ENCODE assay signal across 32 cellular contexts in genomic region chr5:87421307-87421706, GRCh38.
"Had no signal": no experiment of that assay in that cellular context is flagged by ENCODE, and none has a peak within 500 bp of the region (broad histone marks: within the 10 kb centered on the region; RNA-seq: fewer than 3 reads in every experiment).

No MANE protein-coding gene starts in this region.

- DNase-seq: activated CD4-positive, alpha-beta memory T cell treated with anti-CD3 and anti-CD28 coated beads for 36 hours; activated CD4-positive, alpha-beta T cell treated with anti-CD3 and anti-CD28 coated beads, Interleukin-2, amount 10 ng/mL, durations not matched to agents 24 days and 14 days; activated CD4-positive, CD25-positive, alpha-beta regulatory T cell treated with anti-CD3 and anti-CD28 coated beads, Interleukin-2, amount 50 U/mL, for 72 hours; activated CD8-positive, alpha-beta memory T cell treated with anti-CD3 and anti-CD28 coated beads, Interleukin-2, amount 50 U/mL, for 4 hours; activated effector memory CD4-positive, alpha-beta T cell treated with anti-CD3 and anti-CD28 coated beads, Interleukin-2, amount 50 U/mL, for 16 hours; activated naive CD4-positive, alpha-beta T cell treated with anti-CD3 and anti-CD28 coated beads for 36 hours; activated naive CD8-positive, alpha-beta T cell treated with anti-CD3 and anti-CD28 coated beads for 36 hours; activated T-cell treated with anti-CD3 and anti-CD28 coated beads, Interleukin-2, amount 50 U/mL, for 1 hour; adrenal gland; aorta; caudate nucleus; esophagus squamous epithelium; gastrocnemius medialis; glutamatergic neuron; left ventricle myocardium inferior; naive B cell; nephron progenitor cell; pancreas; retina; sigmoid colon; spleen; stimulated activated CD4-positive, alpha-beta T cell treated with anti-CD3 and anti-CD28 coated beads, Interleukin-4, amount 100 ng/mL, for 1 hour; T-helper 9 cell; uterus had no signal

- H3K9me3 Mint-ChIP-seq: activated CD4-positive, alpha-beta memory T cell treated with anti-CD3 and anti-CD28 coated beads for 36 hours; activated CD4-positive, alpha-beta T cell treated with anti-CD3 and anti-CD28 coated beads, Interleukin-2, amount 10 ng/mL, durations not matched to agents 24 days and 14 days; activated naive CD4-positive, alpha-beta T cell treated with anti-CD3 and anti-CD28 coated beads for 36 hours; activated naive CD8-positive, alpha-beta T cell treated with anti-CD3 and anti-CD28 coated beads for 36 hours; activated T-helper 1 cell treated with anti-CD3 and anti-CD28 coated beads, Interleukin-12 subunit alpha, Interleukin-12 subunit beta, Interleukin-2, Interleukin-4 antibody, amounts not matched to agents 30 ng/mL and 10 ng/mL and 1 ng/mL, durations not matched to agents 14 hours and 24 hours and 36 hours; nephron progenitor cell; stimulated activated naive CD8-positive, alpha-beta T cell treated with anti-CD3 and anti-CD28 coated beads, Interleukin-15, Interleukin-2, amounts not matched to agents 100 ng/mL and 50 ng/mL, for 24 hours; T-helper 1 cell treated with Interleukin-12 subunit alpha and Interleukin-12 subunit beta and Interleukin-4 antibody, amounts not matched to agents 30 μg/mL and 1 μg/mL, for 36 hours; type B pancreatic cell had no signal

- H3K27ac Mint-ChIP-seq: activated CD4-positive, alpha-beta memory T cell treated with anti-CD3 and anti-CD28 coated beads for 36 hours; activated CD4-positive, alpha-beta T cell treated with anti-CD3 and anti-CD28 coated beads, Interleukin-2, amount 10 ng/mL, durations not matched to agents 24 days and 14 days; activated naive CD4-positive, alpha-beta T cell treated with anti-CD3 and anti-CD28 coated beads for 36 hours; activated naive CD8-positive, alpha-beta T cell treated with anti-CD3 and anti-CD28 coated beads for 36 hours; activated T-helper 1 cell treated with anti-CD3 and anti-CD28 coated beads, Interleukin-12 subunit alpha, Interleukin-12 subunit beta, Interleukin-2, Interleukin-4 antibody, amounts not matched to agents 30 ng/mL and 10 ng/mL and 1 ng/mL, durations not matched to agents 14 hours and 24 hours and 36 hours; brain; naive B cell; nephron progenitor cell; stimulated activated naive CD8-positive, alpha-beta T cell treated with anti-CD3 and anti-CD28 coated beads, Interleukin-15, Interleukin-2, amounts not matched to agents 100 ng/mL and 50 ng/mL, for 24 hours; T-helper 1 cell treated with Interleukin-12 subunit alpha and Interleukin-12 subunit beta and Interleukin-4 antibody, amounts not matched to agents 30 μg/mL and 1 μg/mL, for 36 hours; type B pancreatic cell had no signal

- H3K9me3 ChIP-seq: adrenal gland, esophagus squamous epithelium, gastrocnemius medialis, left ventricle myocardium inferior, pancreas, prostate gland, sigmoid colon, spleen, thoracic aorta, uterus had no signal

- H3K27ac ChIP-seq: adrenal gland, gastrocnemius medialis, left ventricle myocardium inferior, pancreas, prostate gland, sigmoid colon, spleen, thoracic aorta, uterus had no signal

- H3K4me3 ChIP-seq: adrenal gland, esophagus squamous epithelium, gastrocnemius medialis, left ventricle myocardium inferior, lung, pancreas, prostate gland, sigmoid colon, spleen, thoracic aorta, uterus had no signal

- H3K36me3 ChIP-seq: adrenal gland, esophagus squamous epithelium, gastrocnemius medialis, left ventricle myocardium inferior, pancreas, prostate gland, sigmoid colon, spleen, thoracic aorta, uterus had no signal

- H3K4me3 Mint-ChIP-seq: activated CD4-positive, alpha-beta memory T cell treated with anti-CD3 and anti-CD28 coated beads for 36 hours; activated CD4-positive, alpha-beta T cell treated with anti-CD3 and anti-CD28 coated beads, Interleukin-2, amount 10 ng/mL, durations not matched to agents 24 days and 14 days; activated naive CD4-positive, alpha-beta T cell treated with anti-CD3 and anti-CD28 coated beads for 36 hours; activated naive CD8-positive, alpha-beta T cell treated with anti-CD3 and anti-CD28 coated beads for 36 hours; activated T-helper 1 cell treated with anti-CD3 and anti-CD28 coated beads, Interleukin-12 subunit alpha, Interleukin-12 subunit beta, Interleukin-2, Interleukin-4 antibody, amounts not matched to agents 30 ng/mL and 10 ng/mL and 1 ng/mL, durations not matched to agents 14 hours and 24 hours and 36 hours; brain; naive B cell; nephron progenitor cell; stimulated activated naive CD8-positive, alpha-beta T cell treated with anti-CD3 and anti-CD28 coated beads, Interleukin-15, Interleukin-2, amounts not matched to agents 100 ng/mL and 50 ng/mL, for 24 hours; T-helper 1 cell treated with Interleukin-12 subunit alpha and Interleukin-12 subunit beta and Interleukin-4 antibody, amounts not matched to agents 30 μg/mL and 1 μg/mL, for 36 hours; type B pancreatic cell had no signal

- H3K36me3 Mint-ChIP-seq: activated CD4-positive, alpha-beta memory T cell treated with anti-CD3 and anti-CD28 coated beads for 36 hours; activated naive CD8-positive, alpha-beta T cell treated with anti-CD3 and anti-CD28 coated beads for 36 hours; brain; naive B cell; type B pancreatic cell had no signal

- H3K27me3 ChIP-seq: adrenal gland, esophagus squamous epithelium, gastrocnemius medialis, pancreas, sigmoid colon, spleen, uterus had no signal

- H3K4me1 Mint-ChIP-seq: activated CD4-positive, alpha-beta T cell treated with anti-CD3 and anti-CD28 coated beads, Interleukin-2, amount 10 ng/mL, durations not matched to agents 24 days and 14 days; activated naive CD8-positive, alpha-beta T cell treated with anti-CD3 and anti-CD28 coated beads for 36 hours had no signal

- H3K4me1 ChIP-seq: adrenal gland, gastrocnemius medialis, left ventricle myocardium inferior, pancreas, prostate gland, sigmoid colon, spleen, uterus had no signal

- H3K27me3 Mint-ChIP-seq: activated CD4-positive, alpha-beta memory T cell treated with anti-CD3 and anti-CD28 coated beads for 36 hours; activated naive CD8-positive, alpha-beta T cell treated with anti-CD3 and anti-CD28 coated beads for 36 hours; brain; stimulated activated naive CD8-positive, alpha-beta T cell treated with anti-CD3 and anti-CD28 coated beads, Interleukin-15, Interleukin-2, amounts not matched to agents 100 ng/mL and 50 ng/mL, for 24 hours; type B pancreatic cell had no signal

- ATAC-seq: gastrocnemius medialis, pancreas had no signal
